Comparison of ENCODE assay signal across 8 cellular contexts in the genomic region with DNA sequence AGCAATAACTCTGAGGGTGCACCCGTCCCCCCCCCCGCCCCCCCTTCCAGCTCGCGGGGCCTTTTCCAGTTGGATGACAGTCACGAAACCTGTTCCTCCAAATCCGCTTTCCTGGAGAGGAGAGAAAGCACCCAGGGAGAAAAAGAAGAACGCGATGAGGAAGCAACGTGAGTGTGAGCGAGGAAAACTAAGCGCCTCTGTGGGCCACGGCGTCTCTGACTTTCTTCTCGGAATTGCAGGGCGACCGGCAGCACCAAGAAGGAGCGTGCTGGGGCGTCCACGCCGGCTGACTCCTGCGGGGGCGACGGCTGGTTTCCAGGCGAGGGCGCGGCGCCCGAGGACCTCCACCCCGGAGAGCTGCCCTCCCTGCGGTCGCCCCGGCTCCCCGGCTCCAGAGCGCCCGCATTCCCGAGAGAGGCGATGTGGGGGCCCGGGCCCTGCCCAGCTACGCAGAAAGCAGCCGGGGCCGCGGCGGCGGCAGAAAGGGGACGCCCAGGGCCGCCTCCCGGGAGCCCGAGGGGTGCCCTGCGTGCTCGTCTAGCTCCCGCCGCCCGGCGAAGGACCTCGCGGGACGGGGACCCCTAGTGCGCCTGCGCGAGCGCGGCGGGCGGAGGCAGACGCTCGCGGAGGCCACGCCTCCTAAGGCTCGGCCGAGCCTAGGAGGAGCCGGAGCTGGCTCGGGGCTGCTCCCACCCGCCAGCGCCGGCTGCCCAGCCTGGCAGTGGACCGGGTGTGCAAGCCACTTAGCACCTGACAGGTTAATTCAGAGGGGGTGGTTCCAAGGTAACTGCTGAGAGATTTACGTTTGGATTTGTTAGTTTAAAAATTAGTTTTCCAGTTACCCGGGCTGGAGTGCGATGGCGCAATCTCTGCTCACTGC. TPM values are rescaled to one million over a fixed set of nuclear protein-coding genes. Genes with fewer than 3 reads are reported as not detected.
DNase-seq lines count a peak whose midpoint lies in the region; ATAC-seq and TF ChIP-seq lines count a peak whose summit lies in the region.

No MANE protein-coding gene starts in this region.

- peak; percentile 99 for DNase-seq in AG08396 (ENCODE audit: low spot score)
- DNase-seq in NCI-H446 (lab: John Stamatoyannopoulos, UW): peak; percentile 71 to 96
- DNase-seq in activated CD4-positive, CD25-positive, alpha-beta regulatory T cell treated with anti-CD3 and anti-CD28 coated beads, Interleukin-2, amount 50 U/mL, for 72 hours: peak; percentile 86
- DNase-seq in cerebellar cortex (ENCODE audit: low spot score): peak; percentile 81
- no peak for DNase-seq in kidney epithelial cell (ENCODE audit: low read depth)
- peak; percentile 89 for DNase-seq in stimulated activated CD4-positive, alpha-beta T cell treated with anti-CD3 and anti-CD28 coated beads, Interleukin-15, amount 100 ng/mL, for 24 hours

- H3K27me3 ChIP-seq in kidney epithelial cell (ENCODE audit: control insufficient read depth, insufficient read depth, low read length): peaks cover 24% of the 10 kb centered on the region

- no peak for TF ChIP-seq CTCF in kidney epithelial cell (IDR thresholded peaks at IDR 0.05; ENCODE audit: insufficient read depth, low read length, poor library complexity, severe bottlenecking)

- no peaks in the 10 kb centered on the region for H3K36me3 ChIP-seq in kidney epithelial cell (ENCODE audit: control insufficient read depth, insufficient read depth, low read length)

- H3K4me3 ChIP-seq in kidney epithelial cell (ENCODE audit: low read depth, low read length): peak overlapping the region; percentile 50

- ATAC-seq in GM19035 (IDR thresholded peaks at IDR 0.05; ENCODE audit: unreplicated experiment) (peak; percentile 94), HG03342 (IDR thresholded peaks at IDR 0.05; ENCODE audit: unreplicated experiment) (peak; percentile 92)

RNA-seq across cellular contexts. Expression of a gene that starts 15.3 kb away (rescaled TPM):
- not detected in 2 replicates for total RNA-seq in kidney epithelial cell

RNA-seq across cellular contexts. Expression of a gene that starts 20.9 kb away (rescaled TPM):
- 33.3 and 35.0 TPM in 2 replicates for total RNA-seq in kidney epithelial cell

RNA-seq across cellular contexts. Expression of a gene that starts 43.8 kb away (rescaled TPM):
- total RNA-seq in kidney epithelial cell: 269 and 292 TPM in 2 replicates
